Comparison of ENCODE assay signal across 1 cellular context in the genomic region with DNA sequence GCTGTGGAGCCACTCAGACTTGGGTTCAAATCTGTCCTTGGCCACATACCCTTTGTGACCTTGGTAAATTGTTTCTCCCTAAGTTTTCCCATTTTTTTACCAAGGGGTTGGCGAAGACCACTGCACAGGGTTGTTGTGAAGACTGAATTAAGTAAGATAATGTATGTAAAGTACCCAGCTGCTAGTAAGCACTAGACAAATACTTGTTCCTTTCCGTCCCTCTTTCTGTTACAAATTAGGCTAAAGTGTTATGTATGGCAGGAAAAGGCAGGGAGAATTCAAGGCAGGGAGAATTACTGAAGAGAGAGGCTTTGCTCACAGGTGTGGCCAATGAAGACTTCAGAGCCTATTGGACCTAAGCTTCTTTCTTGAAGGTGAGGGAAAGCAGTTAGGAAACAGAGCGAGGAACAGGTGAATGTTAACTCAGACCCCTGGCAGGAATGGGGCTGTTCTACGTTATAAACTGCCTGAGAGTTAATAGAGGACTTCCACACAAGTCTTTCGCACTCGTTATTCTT.
TF ChIP-seq lines count a peak whose summit lies in the region.

No MANE protein-coding gene starts in this region.

TF ChIP-seq in WTC11, 78 proteins besides CTCF, POLR2A, EP300 and RAD21:
- TF ChIP-seq, protein P1, sequence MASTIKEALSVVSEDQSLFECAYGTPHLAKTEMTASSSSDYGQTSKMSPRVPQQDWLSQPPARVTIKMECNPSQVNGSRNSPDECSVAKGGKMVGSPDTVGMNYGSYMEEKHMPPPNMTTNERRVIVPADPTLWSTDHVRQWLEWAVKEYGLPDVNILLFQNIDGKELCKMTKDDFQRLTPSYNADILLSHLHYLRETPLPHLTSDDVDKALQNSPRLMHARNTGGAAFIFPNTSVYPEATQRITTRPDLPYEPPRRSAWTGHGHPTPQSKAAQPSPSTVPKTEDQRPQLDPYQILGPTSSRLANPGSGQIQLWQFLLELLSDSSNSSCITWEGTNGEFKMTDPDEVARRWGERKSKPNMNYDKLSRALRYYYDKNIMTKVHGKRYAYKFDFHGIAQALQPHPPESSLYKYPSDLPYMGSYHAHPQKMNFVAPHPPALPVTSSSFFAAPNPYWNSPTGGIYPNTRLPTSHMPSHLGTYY (CRISPR knock-in tag; IDR thresholded peaks at IDR 0.05), result no peak
- TF ChIP-seq ZNF281 (CRISPR knock-in tag; IDR thresholded peaks at IDR 0.05) (no peak), STAT6 (CRISPR knock-in tag; conservative IDR thresholded peaks at IDR 0.05; ENCODE audit: low read depth) (no peak), ESRRA (CRISPR knock-in tag; IDR thresholded peaks at IDR 0.05; ENCODE audit: borderline replicate concordance) (0 out of 2 replicates have a peak, but pooled peaks have one; percentile 32), TEAD1 (CRISPR knock-in tag; IDR thresholded peaks at IDR 0.05) (peak; percentile 50; the same call in 1 of the 2 replicates), FOXK1 (CRISPR knock-in tag; IDR thresholded peaks at IDR 0.05) (no peak)
